29 cellular contexts compared by ENCODE assay signal in genomic region chr11:6561288-6561687, GRCh38.
"Had no signal": no experiment of that assay in that cellular context is flagged by ENCODE, and none has a peak within 500 bp of the region (broad histone marks: within the 10 kb centered on the region; RNA-seq: fewer than 3 reads in every experiment).

No MANE protein-coding gene starts in this region.

- H3K4me3 ChIP-seq: stomach, suprapubic skin, testis, thoracic aorta, thyroid gland, tibial artery, tibial nerve, transverse colon, upper lobe of left lung, upper lobe of right lung, uterus, vagina had no signal

- H3K27ac ChIP-seq: stomach, suprapubic skin, testis, thoracic aorta, thyroid gland, tibial artery, tibial nerve, transverse colon, upper lobe of left lung, upper lobe of right lung, uterus, vagina had no signal

- H3K9me3 ChIP-seq: stomach, suprapubic skin, testis, thoracic aorta, thyroid gland, tibial artery, tibial nerve, transverse colon, upper lobe of left lung, upper lobe of right lung, uterus, vagina had no signal

- H3K27me3 Mint-ChIP-seq: stimulated activated memory B cell treated with anti-CD40 and anti-IgM and Interleukin-4, amounts not matched to agents 10 μg/mL and 1 μg/mL and 100 μg/mL, for 72 hours; stimulated activated naive B cell treated with anti-CD40 and anti-IgM and Interleukin-4, amounts not matched to agents 10 μg/mL and 1 μg/mL and 100 μg/mL, for 72 hours; stimulated activated naive CD8-positive, alpha-beta T cell treated with anti-CD3 and anti-CD28 coated beads, Interleukin-15, amount 100 ng/mL, for 72 hours; stimulated activated naive CD8-positive, alpha-beta T cell treated with anti-CD3 and anti-CD28 coated beads, Interleukin-15, Interleukin-2, amounts not matched to agents 100 ng/mL and 50 ng/mL, for 24 hours; type B pancreatic cell had no signal

- H3K36me3 Mint-ChIP-seq: stimulated activated effector memory CD8-positive, alpha-beta T cell treated with anti-CD3 and anti-CD28 coated beads, Interleukin-12 subunit alpha, Interleukin-12 subunit beta, amount 100 ng/mL, for 72 hours had no signal

- DNase-seq: stimulated activated CD4-positive, alpha-beta T cell treated with anti-CD3 and anti-CD28 coated beads, Interleukin-2, amount 100 ng/mL, for 48 hours; stimulated activated CD4-positive, alpha-beta T cell treated with anti-CD3 and anti-CD28 coated beads, Interleukin-4, amount 100 ng/mL, for 1 hour; stimulated activated CD4-positive, alpha-beta T cell treated with anti-CD3 and anti-CD28 coated beads, Interleukin-4, amount 100 ng/mL, for 24 hours; stimulated activated CD4-positive, alpha-beta T cell treated with anti-CD3 and anti-CD28 coated beads, Interleukin-4, amount 100 ng/mL, for 4 hours; stimulated activated CD8-positive, alpha-beta memory T cell treated with anti-CD3 and anti-CD28 coated beads, Interleukin-4, amount 100 ng/mL, for 48 hours; stimulated activated naive B cell treated with anti-CD40 and anti-IgM and Interleukin-4, amounts not matched to agents 10 μg/mL and 1 μg/mL and 100 μg/mL, for 72 hours; stimulated activated naive CD4-positive, alpha-beta T cell; stimulated activated naive CD4-positive, alpha-beta T cell treated with Interleukin-2 at 50 U/mL for 16 hours; stimulated activated naive CD8-positive, alpha-beta T cell treated with anti-CD3 and anti-CD28 coated beads, Interleukin-15, amount 100 ng/mL, for 72 hours; stimulated activated naive CD8-positive, alpha-beta T cell treated with anti-CD3 and anti-CD28 coated beads, Interleukin-15, Interleukin-2, amounts not matched to agents 100 U/mL and 50 U/mL, for 24 hours; stomach; substantia nigra; testis; thyroid gland; tibial artery; transverse colon; trophoblast cell; upper lobe of left lung; upper lobe of right lung; uterus had no signal

- ATAC-seq: stimulated activated effector memory CD8-positive, alpha-beta T cell treated with anti-CD3 and anti-CD28 coated beads, Interleukin-12 subunit alpha, Interleukin-12 subunit beta, amount 100 ng/mL, for 72 hours; stimulated activated memory B cell treated with anti-CD40 and anti-IgM and Interleukin-4, amounts not matched to agents 10 μg/mL and 1 μg/mL and 100 μg/mL, for 72 hours; stimulated activated naive B cell treated with anti-CD40 and anti-IgM and Interleukin-4, amounts not matched to agents 10 μg/mL and 1 μg/mL and 100 μg/mL, for 72 hours; stimulated activated naive CD8-positive, alpha-beta T cell treated with anti-CD3 and anti-CD28 coated beads, Interleukin-15, amount 100 ng/mL, for 72 hours; stimulated activated naive CD8-positive, alpha-beta T cell treated with anti-CD3 and anti-CD28 coated beads, Interleukin-15, Interleukin-2, amounts not matched to agents 100 U/mL and 50 U/mL, for 24 hours; upper lobe of right lung had no signal

- H3K27ac Mint-ChIP-seq: stimulated activated effector memory CD8-positive, alpha-beta T cell treated with anti-CD3 and anti-CD28 coated beads, Interleukin-12 subunit alpha, Interleukin-12 subunit beta, amount 100 ng/mL, for 72 hours; stimulated activated memory B cell treated with anti-CD40 and anti-IgM and Interleukin-4, amounts not matched to agents 10 μg/mL and 1 μg/mL and 100 μg/mL, for 72 hours; stimulated activated naive B cell treated with anti-CD40 and anti-IgM and Interleukin-4, amounts not matched to agents 10 μg/mL and 1 μg/mL and 100 μg/mL, for 72 hours; stimulated activated naive CD8-positive, alpha-beta T cell treated with anti-CD3 and anti-CD28 coated beads, Interleukin-15, amount 100 ng/mL, for 72 hours; stimulated activated naive CD8-positive, alpha-beta T cell treated with anti-CD3 and anti-CD28 coated beads, Interleukin-15, Interleukin-2, amounts not matched to agents 100 ng/mL and 50 ng/mL, for 24 hours; type B pancreatic cell had no signal

- FAIRE-seq: urothelium cell line had no signal

- H3K9me3 Mint-ChIP-seq: stimulated activated effector memory CD8-positive, alpha-beta T cell treated with anti-CD3 and anti-CD28 coated beads, Interleukin-12 subunit alpha, Interleukin-12 subunit beta, amount 100 ng/mL, for 72 hours; stimulated activated memory B cell treated with anti-CD40 and anti-IgM and Interleukin-4, amounts not matched to agents 10 μg/mL and 1 μg/mL and 100 μg/mL, for 72 hours; stimulated activated naive B cell treated with anti-CD40 and anti-IgM and Interleukin-4, amounts not matched to agents 10 μg/mL and 1 μg/mL and 100 μg/mL, for 72 hours; stimulated activated naive CD8-positive, alpha-beta T cell treated with anti-CD3 and anti-CD28 coated beads, Interleukin-15, amount 100 ng/mL, for 72 hours; stimulated activated naive CD8-positive, alpha-beta T cell treated with anti-CD3 and anti-CD28 coated beads, Interleukin-15, Interleukin-2, amounts not matched to agents 100 ng/mL and 50 ng/mL, for 24 hours; type B pancreatic cell had no signal

- H3K27me3 ChIP-seq: stomach, suprapubic skin, testis, thyroid gland, tibial artery, tibial nerve, transverse colon, upper lobe of left lung, upper lobe of right lung, uterus, vagina had no signal

- H3K4me3 Mint-ChIP-seq: stimulated activated effector memory CD8-positive, alpha-beta T cell treated with anti-CD3 and anti-CD28 coated beads, Interleukin-12 subunit alpha, Interleukin-12 subunit beta, amount 100 ng/mL, for 72 hours; stimulated activated memory B cell treated with anti-CD40 and anti-IgM and Interleukin-4, amounts not matched to agents 10 μg/mL and 1 μg/mL and 100 μg/mL, for 72 hours; stimulated activated naive B cell treated with anti-CD40 and anti-IgM and Interleukin-4, amounts not matched to agents 10 μg/mL and 1 μg/mL and 100 μg/mL, for 72 hours; stimulated activated naive CD8-positive, alpha-beta T cell treated with anti-CD3 and anti-CD28 coated beads, Interleukin-15, amount 100 ng/mL, for 72 hours; stimulated activated naive CD8-positive, alpha-beta T cell treated with anti-CD3 and anti-CD28 coated beads, Interleukin-15, Interleukin-2, amounts not matched to agents 100 ng/mL and 50 ng/mL, for 24 hours; type B pancreatic cell had no signal

- H3K4me1 Mint-ChIP-seq: stimulated activated effector memory CD8-positive, alpha-beta T cell treated with anti-CD3 and anti-CD28 coated beads, Interleukin-12 subunit alpha, Interleukin-12 subunit beta, amount 100 ng/mL, for 72 hours; stimulated activated naive CD8-positive, alpha-beta T cell treated with anti-CD3 and anti-CD28 coated beads, Interleukin-15, amount 100 ng/mL, for 72 hours had no signal

- H3K4me1 ChIP-seq: stomach, suprapubic skin, testis, tibial artery, tibial nerve, transverse colon, upper lobe of left lung, upper lobe of right lung, uterus, vagina had no signal

- H3K36me3 ChIP-seq: thyroid gland, transverse colon, upper lobe of left lung, upper lobe of right lung, uterus, vagina had no signal
